2 cellular contexts compared by ENCODE assay signal in the genomic region with DNA sequence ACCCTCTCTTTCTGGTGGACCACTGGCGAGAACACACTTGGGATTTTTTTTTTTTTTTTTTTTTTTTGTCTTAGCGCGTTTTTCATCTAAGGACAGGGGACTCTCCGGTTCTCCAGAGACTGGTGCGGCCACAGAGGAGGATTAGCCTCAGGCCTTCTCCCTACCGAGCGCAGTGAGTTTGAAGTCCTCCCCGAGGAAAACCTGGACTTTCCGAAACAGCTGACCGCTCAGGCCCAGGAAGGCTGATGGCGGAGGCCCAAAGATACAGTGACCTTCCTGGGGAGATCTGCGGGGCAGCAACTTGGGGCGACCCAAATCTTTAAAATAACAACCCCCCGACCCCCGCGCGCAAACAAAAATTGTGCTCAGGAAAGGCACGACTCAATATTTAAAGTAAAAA.
TF ChIP-seq lines count a peak whose summit lies in the region.

No MANE protein-coding gene starts in this region.

TF ChIP-seq in HepG2, 621 proteins besides CTCF, POLR2A, EP300 and RAD21:
- TF ChIP-seq ZNF713 (CRISPR knock-in tag; IDR thresholded peaks at IDR 0.05) = no peak
- TF ChIP-seq CCDC6 (CRISPR knock-in tag; IDR thresholded peaks at IDR 0.05) = no peak
- no peak for TF ChIP-seq ZSCAN25 (CRISPR knock-in tag; IDR thresholded peaks at IDR 0.05)
- TF ChIP-seq, protein P1, sequence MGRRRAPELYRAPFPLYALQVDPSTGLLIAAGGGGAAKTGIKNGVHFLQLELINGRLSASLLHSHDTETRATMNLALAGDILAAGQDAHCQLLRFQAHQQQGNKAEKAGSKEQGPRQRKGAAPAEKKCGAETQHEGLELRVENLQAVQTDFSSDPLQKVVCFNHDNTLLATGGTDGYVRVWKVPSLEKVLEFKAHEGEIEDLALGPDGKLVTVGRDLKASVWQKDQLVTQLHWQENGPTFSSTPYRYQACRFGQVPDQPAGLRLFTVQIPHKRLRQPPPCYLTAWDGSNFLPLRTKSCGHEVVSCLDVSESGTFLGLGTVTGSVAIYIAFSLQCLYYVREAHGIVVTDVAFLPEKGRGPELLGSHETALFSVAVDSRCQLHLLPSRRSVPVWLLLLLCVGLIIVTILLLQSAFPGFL (CRISPR knock-in tag; IDR thresholded peaks at IDR 0.05) = no peak
- no peak for TF ChIP-seq ZNF484 (CRISPR knock-in tag; IDR thresholded peaks at IDR 0.05; ENCODE audit: borderline replicate concordance, low read depth)
- no peak for TF ChIP-seq SP1 (IDR thresholded peaks at IDR 0.05)
- no peak for TF ChIP-seq SP1 (CRISPR knock-in tag; IDR thresholded peaks at IDR 0.05)
- TF ChIP-seq, protein P2, sequence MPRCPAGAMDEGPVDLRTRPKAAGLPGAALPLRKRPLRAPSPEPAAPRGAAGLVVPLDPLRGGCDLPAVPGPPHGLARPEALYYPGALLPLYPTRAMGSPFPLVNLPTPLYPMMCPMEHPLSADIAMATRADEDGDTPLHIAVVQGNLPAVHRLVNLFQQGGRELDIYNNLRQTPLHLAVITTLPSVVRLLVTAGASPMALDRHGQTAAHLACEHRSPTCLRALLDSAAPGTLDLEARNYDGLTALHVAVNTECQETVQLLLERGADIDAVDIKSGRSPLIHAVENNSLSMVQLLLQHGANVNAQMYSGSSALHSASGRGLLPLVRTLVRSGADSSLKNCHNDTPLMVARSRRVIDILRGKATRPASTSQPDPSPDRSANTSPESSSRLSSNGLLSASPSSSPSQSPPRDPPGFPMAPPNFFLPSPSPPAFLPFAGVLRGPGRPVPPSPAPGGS (CRISPR knock-in tag; IDR thresholded peaks at IDR 0.05) = no peak
- TF ChIP-seq GABPB1 (CRISPR knock-in tag; IDR thresholded peaks at IDR 0.05) = no peak
- no peak for TF ChIP-seq ZNF549 (CRISPR knock-in tag; IDR thresholded peaks at IDR 0.05)
- TF ChIP-seq SP4 (CRISPR knock-in tag; IDR thresholded peaks at IDR 0.05) = no peak
- TF ChIP-seq ZNF143 (CRISPR knock-in tag; IDR thresholded peaks at IDR 0.05) = no peak
- TF ChIP-seq, protein P3, sequence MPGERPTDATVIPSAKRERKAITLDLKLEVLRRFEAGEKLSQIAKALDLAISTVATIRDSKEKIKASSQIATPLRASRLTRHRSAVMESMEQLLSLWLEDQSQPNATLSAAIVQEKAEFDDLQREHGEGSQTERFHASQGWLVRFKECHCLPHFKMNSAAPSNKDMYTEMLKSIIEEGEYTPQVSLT (CRISPR knock-in tag; IDR thresholded peaks at IDR 0.05; ENCODE audit: borderline replicate concordance, low read depth) = no peak
- TF ChIP-seq ZNF331 (CRISPR knock-in tag; IDR thresholded peaks at IDR 0.05) = no peak
- TF ChIP-seq HNRNPK (IDR thresholded peaks at IDR 0.05; ENCODE audit: low read depth, low read length, poor library complexity, severe bottlenecking) = no peak
TF ChIP-seq in HepG2: peak in this region for 0.

TF ChIP-seq in IMR-90, 13 proteins besides CTCF, POLR2A, EP300 and RAD21:
- TF ChIP-seq RCOR1 (IDR thresholded peaks at IDR 0.05; ENCODE audit: insufficient replicate concordance, low read length) = no peak
- no peak for TF ChIP-seq MAFK (IDR thresholded peaks at IDR 0.05; ENCODE audit: low read depth, low read length)
- no peak for TF ChIP-seq CHD1 (IDR thresholded peaks at IDR 0.05; ENCODE audit: low read depth, low read length)
- TF ChIP-seq BHLHE40 (IDR thresholded peaks at IDR 0.05; ENCODE audit: low read depth, low read length) = no peak
- no peak for TF ChIP-seq MAZ (IDR thresholded peaks at IDR 0.05; ENCODE audit: borderline replicate concordance, low read depth, low read length)
- TF ChIP-seq NFE2L2 (IDR thresholded peaks at IDR 0.05; ENCODE audit: low read depth, low read length) = no peak
- TF ChIP-seq, protein P4, sequence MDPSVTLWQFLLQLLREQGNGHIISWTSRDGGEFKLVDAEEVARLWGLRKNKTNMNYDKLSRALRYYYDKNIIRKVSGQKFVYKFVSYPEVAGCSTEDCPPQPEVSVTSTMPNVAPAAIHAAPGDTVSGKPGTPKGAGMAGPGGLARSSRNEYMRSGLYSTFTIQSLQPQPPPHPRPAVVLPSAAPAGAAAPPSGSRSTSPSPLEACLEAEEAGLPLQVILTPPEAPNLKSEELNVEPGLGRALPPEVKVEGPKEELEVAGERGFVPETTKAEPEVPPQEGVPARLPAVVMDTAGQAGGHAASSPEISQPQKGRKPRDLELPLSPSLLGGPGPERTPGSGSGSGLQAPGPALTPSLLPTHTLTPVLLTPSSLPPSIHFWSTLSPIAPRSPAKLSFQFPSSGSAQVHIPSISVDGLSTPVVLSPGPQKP (IDR thresholded peaks at IDR 0.05; ENCODE audit: borderline replicate concordance, low read depth, low read length) = no peak
- TF ChIP-seq, protein P5, sequence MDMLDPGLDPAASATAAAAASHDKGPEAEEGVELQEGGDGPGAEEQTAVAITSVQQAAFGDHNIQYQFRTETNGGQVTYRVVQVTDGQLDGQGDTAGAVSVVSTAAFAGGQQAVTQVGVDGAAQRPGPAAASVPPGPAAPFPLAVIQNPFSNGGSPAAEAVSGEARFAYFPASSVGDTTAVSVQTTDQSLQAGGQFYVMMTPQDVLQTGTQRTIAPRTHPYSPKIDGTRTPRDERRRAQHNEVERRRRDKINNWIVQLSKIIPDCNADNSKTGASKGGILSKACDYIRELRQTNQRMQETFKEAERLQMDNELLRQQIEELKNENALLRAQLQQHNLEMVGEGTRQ (IDR thresholded peaks at IDR 0.05; ENCODE audit: low read depth, low read length) = no peak
- no peak for TF ChIP-seq MXI1 (IDR thresholded peaks at IDR 0.05; ENCODE audit: borderline replicate concordance, low read depth, low read length)
- TF ChIP-seq SMC3 (IDR thresholded peaks at IDR 0.05; ENCODE audit: low read depth, low read length) = no peak
- TF ChIP-seq FOS (IDR thresholded peaks at IDR 0.05; ENCODE audit: low read depth, low read length) = no peak
- no peak for TF ChIP-seq RFX5 (IDR thresholded peaks at IDR 0.05; ENCODE audit: low read depth, low read length)
- no peak for TF ChIP-seq CEBPB (IDR thresholded peaks at IDR 0.05; ENCODE audit: low read depth, low read length)
